In the genomic region with DNA sequence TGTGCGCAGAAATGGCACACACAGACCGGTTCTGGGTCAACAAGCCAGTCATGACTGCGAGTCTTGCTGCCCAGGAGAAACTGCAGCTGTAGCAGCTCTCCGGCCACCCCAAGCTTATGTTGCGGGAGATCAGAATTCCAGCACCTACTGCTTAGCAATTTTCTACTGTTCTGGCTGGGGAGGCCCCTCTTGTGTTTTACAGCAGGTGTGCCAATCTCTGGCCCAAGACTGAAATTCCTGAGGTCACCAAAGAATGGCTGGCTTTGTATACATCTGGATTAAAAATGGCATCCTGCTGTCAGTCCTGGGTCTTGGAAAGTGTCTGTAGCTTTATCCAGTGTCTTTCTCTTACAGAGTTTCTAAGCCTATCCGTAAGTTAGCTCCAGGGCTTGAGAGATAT, we compare ENCODE assay signal across 18 cellular contexts.
DNase-seq lines count a peak whose midpoint lies in the region; ATAC-seq and TF ChIP-seq lines count a peak whose summit lies in the region.
"Had no signal": no experiment of that assay in that cellular context is flagged by ENCODE, and none has a peak within 500 bp of the region (broad histone marks: within the 10 kb centered on the region; RNA-seq: fewer than 3 reads in every experiment).

No MANE protein-coding gene starts in this region.

- peaks cover 13% of the 10 kb centered on the region; the same call in 2 of the 3 replicates for H3K36me3 Mint-ChIP-seq in GM23338 (ENCODE audit: low read depth)
- peaks cover 7% of the 10 kb centered on the region for H3K36me3 Mint-ChIP-seq in neural progenitor cell
- H3K36me3 Mint-ChIP-seq: CD4-positive, alpha-beta memory T cell had no signal

- in situ Hi-C loops in astrocyte of the cerebellum (cut with HindIII; ENCODE audit: low sequenced_read_pairs) = no loop called here

- H3K4me2 ChIP-seq in GM23338 (no peak overlapping the region), neural progenitor cell (peak overlapping the region; percentile 27)
- H3K4me2 ChIP-seq: A549 had no signal

- ATAC-seq in GM23338 = no peak
- ATAC-seq in left lobe of liver = no peak
- ATAC-seq in left lung = no peak
- no peak for ATAC-seq in gastroesophageal sphincter
- ATAC-seq: A549 had no signal

- no peaks in the 10 kb centered on the region for H3F3A ChIP-seq in GM23338 (replicated peaks; ENCODE audit: low read depth)
- H3F3A ChIP-seq in neural progenitor cell (ENCODE audit: low read depth) = peaks cover 6% of the 10 kb centered on the region

- peak overlapping the region; percentile 28; the same call in 1 of the 2 replicates for H2AFZ ChIP-seq in GM23338
- H2AFZ ChIP-seq in neural progenitor cell (replicated peaks) = peak overlapping the region; percentile 63

- peaks cover 18% of the 10 kb centered on the region; the same call in 1 of the 2 replicates for H3K9me2 ChIP-seq in GM23338 (ENCODE audit: insufficient read depth)

- no peak overlapping the region for H3K4me3 Mint-ChIP-seq in GM23338
- no peak overlapping the region for H3K4me3 Mint-ChIP-seq in neural progenitor cell

- H3K9me3 ChIP-seq in neural progenitor cell (ENCODE audit: low read depth) (no peaks in the 10 kb centered on the region), left lung (peaks cover 0 to 12% of the 10 kb centered on the region in 2 donors), gastroesophageal sphincter (no peaks in the 10 kb centered on the region)
- H3K9me3 ChIP-seq: A549 had no signal

- H3K27me3 ChIP-seq in GM23338 (ENCODE audit: insufficient read depth) (no peaks in the 10 kb centered on the region), neural progenitor cell (no peaks in the 10 kb centered on the region), left lung (no peaks in the 10 kb centered on the region), gastroesophageal sphincter (no peaks in the 10 kb centered on the region)

- H3K9me3 Mint-ChIP-seq in GM23338 (peaks cover 17% of the 10 kb centered on the region), neural progenitor cell (peaks cover 18% of the 10 kb centered on the region)

- H3K4me1 Mint-ChIP-seq in GM23338 = peaks cover 3% of the 10 kb centered on the region; the same call in 1 of the 3 replicates
- peaks cover 18% of the 10 kb centered on the region for H3K4me1 Mint-ChIP-seq in neural progenitor cell
- H3K4me1 Mint-ChIP-seq: CD4-positive, alpha-beta memory T cell had no signal

- intact Hi-C loops in left lung (cut with DNase I) = no loop called here

- H3K27ac ChIP-seq in GM23338 (ENCODE audit: low read depth) (no peak overlapping the region), neural progenitor cell (peak overlapping the region; percentile 69), left lung (no peak overlapping the region), gastroesophageal sphincter (no peak overlapping the region)
- H3K27ac ChIP-seq: A549 had no signal

- H3K27me3 Mint-ChIP-seq in GM23338 (ENCODE audit: insufficient read depth, low read depth, poor library complexity) (peaks cover 1% of the 10 kb centered on the region), neural progenitor cell (ENCODE audit: insufficient read depth, low read depth) (no peaks in the 10 kb centered on the region)
- H3K27me3 Mint-ChIP-seq: CD4-positive, alpha-beta memory T cell had no signal

- H3K27ac Mint-ChIP-seq in GM23338 = no peak overlapping the region
- H3K27ac Mint-ChIP-seq in neural progenitor cell = no peak overlapping the region
- H3K27ac Mint-ChIP-seq: CD4-positive, alpha-beta memory T cell had no signal

- no peaks in the 10 kb centered on the region for H3K36me3 ChIP-seq in GM23338 (ENCODE audit: insufficient read depth)
- peaks cover 3% of the 10 kb centered on the region for H3K36me3 ChIP-seq in neural progenitor cell
- H3K36me3 ChIP-seq in left lung = no peaks in the 10 kb centered on the region
- no peaks in the 10 kb centered on the region for H3K36me3 ChIP-seq in gastroesophageal sphincter

- DNase-seq in GM23338 (ENCODE audit: low spot score) (no peak), astrocyte of the cerebellum (ENCODE audit: low read depth) (peak; percentile 6), neural progenitor cell (ENCODE audit: low spot score) (peak; percentile 63), left lobe of liver (ENCODE audit: low spot score) (no peak), DMS53 treated with DMSO at 0.1 percent for 48 hours (lab: John Stamatoyannopoulos, UW; ENCODE audit: unreplicated experiment) (no peak), left lung (no peak)
- DNase-seq: 8988T; C1 segment of cervical spinal cord; Calu3; CD4-positive, alpha-beta memory T cell; COR-L47; DMS53; DND-41; GOT3; H7; HCEC 1CT had no signal

- H3K4me3 ChIP-seq in GM23338 (no peak overlapping the region), astrocyte of the cerebellum (ENCODE audit: low read depth, low read length) (no peak overlapping the region), neural progenitor cell (no peak overlapping the region), left lung (no peak overlapping the region), gastroesophageal sphincter (no peak overlapping the region)
- H3K4me3 ChIP-seq: A549 had no signal

- TF ChIP-seq POLR2A in gastroesophageal sphincter (IDR thresholded peaks at IDR 0.05) = no peak

- H3K4me1 ChIP-seq in GM23338 (ENCODE audit: insufficient read depth) (0 out of 2 replicates have a peak, but pooled peaks cover 3% of the 10 kb centered on the region), neural progenitor cell (peaks cover 29% of the 10 kb centered on the region), left lung (no peaks in the 10 kb centered on the region), gastroesophageal sphincter (no peaks in the 10 kb centered on the region)
- H3K4me1 ChIP-seq: A549 had no signal

- H3K79me2 ChIP-seq in GM23338 (replicated peaks; ENCODE audit: insufficient read depth) = no peaks in the 10 kb centered on the region
- H3K79me2 ChIP-seq in neural progenitor cell (ENCODE audit: low read depth) = no peaks in the 10 kb centered on the region

- WGBS in gastroesophageal sphincter (ENCODE audit: low coverage in 1 of 2), 2 donors = 83 to 86% methylated on average over 1 to 5 of the region's 6 CpGs

- no peak for TF ChIP-seq CTCF in GM23338 (conservative IDR thresholded peaks at IDR 0.05; ENCODE audit: low read depth in 2 of 2)
- no peak for TF ChIP-seq CTCF in astrocyte of the cerebellum (IDR thresholded peaks at IDR 0.05; ENCODE audit: low read depth, low read length, missing control alignments)
- TF ChIP-seq CTCF in neural progenitor cell (IDR thresholded peaks at IDR 0.05) = no peak
- no peak for TF ChIP-seq CTCF in left lung (IDR thresholded peaks at IDR 0.05)
- TF ChIP-seq CTCF in gastroesophageal sphincter (IDR thresholded peaks at IDR 0.05) = no peak

- H3K9ac ChIP-seq in neural progenitor cell = no peak overlapping the region

- no peak for TF ChIP-seq EP300 in gastroesophageal sphincter (IDR thresholded peaks at IDR 0.05)

- no peaks in the 10 kb centered on the region for H4K20me1 ChIP-seq in GM23338 (replicated peaks; ENCODE audit: insufficient read depth)
- no peaks in the 10 kb centered on the region for H4K20me1 ChIP-seq in neural progenitor cell (ENCODE audit: low read depth)

TF ChIP-seq in GM23338, 12 proteins besides CTCF, POLR2A, EP300 and RAD21 (continues in another document):
- TF ChIP-seq JUNB (IDR thresholded peaks at IDR 0.05; ENCODE audit: unreplicated experiment) (no peak), EZH2 (IDR thresholded peaks at IDR 0.05; ENCODE audit: low read depth, unreplicated experiment) (no peak), NANOG (IDR thresholded peaks at IDR 0.05; ENCODE audit: borderline replicate concordance) (no peak), REST (IDR thresholded peaks at IDR 0.05; ENCODE audit: unreplicated experiment) (no peak)
- TF ChIP-seq, protein P1, sequence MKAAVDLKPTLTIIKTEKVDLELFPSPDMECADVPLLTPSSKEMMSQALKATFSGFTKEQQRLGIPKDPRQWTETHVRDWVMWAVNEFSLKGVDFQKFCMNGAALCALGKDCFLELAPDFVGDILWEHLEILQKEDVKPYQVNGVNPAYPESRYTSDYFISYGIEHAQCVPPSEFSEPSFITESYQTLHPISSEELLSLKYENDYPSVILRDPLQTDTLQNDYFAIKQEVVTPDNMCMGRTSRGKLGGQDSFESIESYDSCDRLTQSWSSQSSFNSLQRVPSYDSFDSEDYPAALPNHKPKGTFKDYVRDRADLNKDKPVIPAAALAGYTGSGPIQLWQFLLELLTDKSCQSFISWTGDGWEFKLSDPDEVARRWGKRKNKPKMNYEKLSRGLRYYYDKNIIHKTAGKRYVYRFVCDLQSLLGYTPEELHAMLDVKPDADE (IDR thresholded peaks at IDR 0.05) = no peak

Comparison
In these comparisons a context has a peak if more than half of its experiments do, and no peak if none do; other contexts are left out.
1. DNase-seq: peak in astrocyte of the cerebellum (single experiment) and neural progenitor cell (single experiment); none in GM23338 (single experiment), left lobe of liver (single experiment), DMS53 treated with DMSO at 0.1 percent for 48 hours (single experiment) and left lung (0 of 2).